Comparison of ENCODE assay signal across 9 cellular contexts in the genomic region with DNA sequence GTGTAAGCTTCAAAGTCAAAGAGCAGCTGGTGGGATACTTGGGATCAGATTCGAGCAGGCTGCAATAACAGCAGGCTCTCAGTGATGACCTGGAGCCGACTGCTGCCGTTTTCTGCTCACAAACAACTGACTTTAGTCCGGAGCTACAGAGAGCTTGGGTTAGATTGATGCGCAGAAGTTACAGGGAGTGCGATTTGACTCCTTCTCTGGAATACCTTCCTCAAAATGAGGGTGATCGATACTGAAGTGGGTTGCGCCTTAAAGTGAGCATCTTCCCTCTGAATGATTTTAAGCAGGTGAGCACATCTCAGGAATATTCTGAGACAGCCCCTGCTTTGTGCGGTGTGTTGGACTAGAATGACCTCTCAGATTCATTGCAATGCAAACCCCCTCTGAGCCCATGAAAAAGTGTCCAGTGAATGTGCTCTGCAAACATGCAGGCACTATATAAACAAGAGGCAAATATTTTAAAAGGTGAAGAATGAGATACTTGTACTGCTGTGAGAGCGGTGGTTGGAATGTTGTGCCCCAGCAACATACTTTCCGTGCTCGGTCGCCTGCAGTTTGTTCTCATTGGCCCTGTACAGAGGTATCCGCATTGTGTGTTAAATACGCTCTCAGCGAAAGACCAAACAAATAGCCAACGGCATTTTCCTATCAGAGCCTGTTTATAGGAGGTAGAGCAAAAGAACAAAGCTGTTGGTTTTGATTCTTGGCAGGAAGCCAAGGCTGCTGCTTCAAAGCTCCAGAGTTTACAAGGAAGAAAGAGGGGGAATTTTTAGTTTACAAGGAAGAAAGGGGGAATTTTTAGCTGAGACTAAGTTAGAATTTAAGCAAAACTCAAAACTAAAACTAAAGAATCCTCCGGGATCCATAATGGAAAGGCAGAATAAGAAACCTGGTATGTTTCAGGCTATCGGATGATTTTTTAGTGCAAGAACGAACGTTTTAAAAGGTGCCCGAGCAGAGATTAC.
DNase-seq lines count a peak whose midpoint lies in the region; ATAC-seq and FAIRE-seq lines count a peak whose summit lies in the region.
"Had no signal": no experiment of that assay in that cellular context is flagged by ENCODE, and none has a peak within 500 bp of the region (broad histone marks: within the 10 kb centered on the region; RNA-seq: fewer than 3 reads in every experiment).

No MANE protein-coding gene starts in this region.

- H4K91ac ChIP-seq in mesenchymal stem cell (ENCODE audit: low read length): no peak overlapping the region

- no peak overlapping the region for H2BK15ac ChIP-seq in mesenchymal stem cell (ENCODE audit: low read depth, poor library complexity, severe bottlenecking)

- H2AFZ ChIP-seq in mesenchymal stem cell (ENCODE audit: low read depth, low read length): no peak overlapping the region

- H2BK120ac ChIP-seq in mesenchymal stem cell (ENCODE audit: low read depth, low read length): no peak overlapping the region

- H3K79me1 ChIP-seq in mesenchymal stem cell (replicated peaks; ENCODE audit: low read length, poor library complexity, severe bottlenecking): peaks cover 5% of the 10 kb centered on the region

- H3K18ac ChIP-seq in mesenchymal stem cell (ENCODE audit: low read depth in 1 of 2, low read length in 2 of 2): peak overlapping the region; percentile 0 to 61

- peak overlapping the region in 1 of 2 experiments; percentile 53 for H3K4ac ChIP-seq in mesenchymal stem cell (ENCODE audit: low read depth in 1 of 2, low read length in 2 of 2)

- H3K14ac ChIP-seq in mesenchymal stem cell (ENCODE audit: low read length in 2 of 2): no peak overlapping the region

- H3K4me3 ChIP-seq in mesenchymal stem cell (ENCODE audit: insufficient read depth in 1 of 2, low read depth in 1 of 2, low read length in 2 of 2): peak overlapping the region in 1 of 2 experiments; percentile 27
- H3K4me3 ChIP-seq: BLaER1 treated with 17β-estradiol and CSF1 and Interleukin-3, amounts not matched to agents 10 nM and 100 nM had no signal

- no peak overlapping the region for H3K23ac ChIP-seq in mesenchymal stem cell (ENCODE audit: low read length in 2 of 2)

- H3K27ac ChIP-seq in mesenchymal stem cell (ENCODE audit: low read length, poor library complexity, severe bottlenecking): peak overlapping the region; percentile 86
- H3K27ac ChIP-seq: BLaER1 treated with 17β-estradiol and CSF1 and Interleukin-3, amounts not matched to agents 10 nM and 100 nM had no signal

- peak; percentile 86 for FAIRE-seq in A204.1 (lab: Jason Lieb, UNC)

- peaks cover 0 to 4% of the 10 kb centered on the region in 2 experiments for H3K36me3 ChIP-seq in mesenchymal stem cell (ENCODE audit: control insufficient read depth in 1 of 2, insufficient read depth in 2 of 2, low read depth in 1 of 2, low read length in 2 of 2)

- H3K9ac ChIP-seq in mesenchymal stem cell (ENCODE audit: low read length): peak overlapping the region; percentile 57
- H3K9ac ChIP-seq: BLaER1 treated with 17β-estradiol and CSF1 and Interleukin-3, amounts not matched to agents 10 nM and 100 nM had no signal

- peak overlapping the region; percentile 42 for H4K8ac ChIP-seq in mesenchymal stem cell (ENCODE audit: low read length)

- H3K9me3 ChIP-seq in mesenchymal stem cell (ENCODE audit: control insufficient read depth, low read length): no peaks in the 10 kb centered on the region

- H3K27me3 ChIP-seq in mesenchymal stem cell (ENCODE audit: control insufficient read depth in 1 of 2, insufficient read depth in 1 of 2, low read length in 2 of 2): no peaks in the 10 kb centered on the region
- H3K27me3 ChIP-seq: BLaER1 treated with 17β-estradiol and CSF1 and Interleukin-3, amounts not matched to agents 10 nM and 100 nM had no signal

- WGBS in mesenchymal stem cell: 68% methylated on average over 22 of the region's 22 CpGs

- H2AK5ac ChIP-seq in mesenchymal stem cell (ENCODE audit: low read length, severe bottlenecking): peak overlapping the region; percentile 88

- ATAC-seq in GM18502 (IDR thresholded peaks at IDR 0.05; ENCODE audit: poor library complexity, unreplicated experiment) (no peak), GM19351 (IDR thresholded peaks at IDR 0.05; ENCODE audit: unreplicated experiment) (no peak)

- peaks cover 11% of the 10 kb centered on the region for H3K4me1 ChIP-seq in mesenchymal stem cell (ENCODE audit: control insufficient read depth, insufficient read depth, low read depth, low read length)

- no peak overlapping the region for H2BK5ac ChIP-seq in mesenchymal stem cell (ENCODE audit: low read depth, low read length, poor library complexity, severe bottlenecking)

- peak; percentile 19 for DNase-seq in NCI-H1417 treated with DMSO at 0.1 percent for 48 hours (lab: John Stamatoyannopoulos, UW)
- DNase-seq in dermis blood vessel endothelial cell: peak; percentile 78
- DNase-seq in mesenchymal stem cell: peak; percentile 73
- DNase-seq in nucleus accumbens (lab: John Stamatoyannopoulos, UW): no peak
- DNase-seq in GDM1 (lab: John Stamatoyannopoulos, UW): no peak

- H3K4me2 ChIP-seq in mesenchymal stem cell (ENCODE audit: low read length, poor library complexity, severe bottlenecking): peak overlapping the region; percentile 64
- H3K4me2 ChIP-seq: BLaER1 treated with 17β-estradiol and CSF1 and Interleukin-3, amounts not matched to agents 10 nM and 100 nM had no signal

- no peak overlapping the region for H2BK12ac ChIP-seq in mesenchymal stem cell (ENCODE audit: low read length in 2 of 2)

Comparison
In these comparisons a context has a peak if more than half of its experiments do, and no peak if none do; other contexts are left out.
1. DNase-seq: peak in NCI-H1417 treated with DMSO at 0.1 percent for 48 hours (single experiment), dermis blood vessel endothelial cell (single experiment) and mesenchymal stem cell (single experiment); none in nucleus accumbens (0 of 56) and GDM1 (single experiment).